Comparison of ENCODE assay signal across 11 cellular contexts in genomic region chr3:75618666-75619305, GRCh38. TPM values are rescaled to one million over a fixed set of nuclear protein-coding genes. Genes with fewer than 3 reads are reported as not detected.
DNase-seq lines count a peak whose midpoint lies in the region; ATAC-seq, FAIRE-seq and TF ChIP-seq lines count a peak whose summit lies in the region.
"Not testable (repeated sequence)": the region's sequence is repeated elsewhere in the genome, so short reads cannot be mapped to it uniquely, and the experiment has no call there.
"Had no signal": no experiment of that assay in that cellular context is flagged by ENCODE, and none has a peak within 500 bp of the region (broad histone marks: within the 10 kb centered on the region; RNA-seq: fewer than 3 reads in every experiment).

No MANE protein-coding gene starts in this region.

- WGBS in H1 (ENCODE audit: extremely low coverage in 1 of 2, insufficient coverage in 1 of 2, insufficient read length in 1 of 2, insufficient replicate concordance in 2 of 2, low coverage in 1 of 2, low lambda C conversion rate in 2 of 2, missing lambda C conversion rate in 1 of 2), 2 experiments, result 1% methylated on average over 19 of the region's 43 CpGs; no CpG with 5 or more reads in 1 of the 2 experiments
- 0 to 6% methylated on average over 11 to 31 of the region's 43 CpGs for WGBS in lower leg skin, 2 donors
- 2 to 8% methylated on average over 16 to 20 of the region's 43 CpGs for WGBS in thyroid gland, 2 donors

- not testable (repeated sequence) for TF ChIP-seq RAD21 in H1 (IDR thresholded peaks at IDR 0.05 in 1 of 2, conservative IDR thresholded peaks at IDR 0.05 in 1 of 2; ENCODE audit: low read depth in 2 of 2, low read length in 2 of 2)

- peak overlapping the region; percentile 65 to 88 for H3K4me2 ChIP-seq in H1 (ENCODE audit: insufficient read depth in 1 of 2, low read depth in 2 of 2, low read length in 2 of 2)

- H2AK5ac ChIP-seq in H1 (ENCODE audit: low read depth, low read length), result not testable (repeated sequence)

- not testable (repeated sequence) for H4K20me1 ChIP-seq in H1 (replicated peaks in 1 of 2; ENCODE audit: control insufficient read depth in 1 of 2, insufficient read depth in 2 of 2, low read length in 2 of 2)

- H3K79me1 ChIP-seq in H1 (ENCODE audit: low read depth, low read length), result not testable (repeated sequence)

- H4K8ac ChIP-seq in H1 (ENCODE audit: extremely low read depth, insufficient read depth, low read length), result not testable (repeated sequence)

- not testable (repeated sequence) for H2BK120ac ChIP-seq in H1 (replicated peaks; ENCODE audit: low read depth, low read length)

- TF ChIP-seq EP300 in H1 (IDR thresholded peaks at IDR 0.05; ENCODE audit: borderline replicate concordance in 1 of 2, low read depth in 2 of 2, low read length in 2 of 2), result not testable (repeated sequence)

- DNase-seq in COLO829 (ENCODE audit: low spot score) (peak; percentile 13), NCI-H128 (lab: John Stamatoyannopoulos, UW; ENCODE audit: unreplicated experiment) (peak; percentile 37), H1 (ENCODE audit: low read depth in 1 of 2, low spot score in 2 of 2) (peak in 1 of 2 experiments; percentile 89), left ventricle myocardium inferior (peak; percentile 73), lower leg skin (ENCODE audit: low spot score in 2 of 2) (peak; percentile 23 to 89), posterior cingulate gyrus (peak; percentile 29 to 93 (median 68)), thyroid gland (peak; percentile 87)

- not testable (repeated sequence) for FAIRE-seq in H1 (lab: Jason Lieb, UNC)

- POLR2A ChIA-PET in H1 (lab: Charles Lee; ENCODE audit: partially characterized antibody), result not testable (repeated sequence)

- H3K4me3 ChIP-seq in H1 (ENCODE audit: extremely low read depth in 1 of 4, insufficient read depth in 2 of 4, low read depth in 3 of 4, low read length in 4 of 4), result peak overlapping the region; percentile 38 to 78 (median 48)
- peak overlapping the region; percentile 68 for H3K4me3 ChIP-seq in left ventricle myocardium inferior
- not testable (repeated sequence) for H3K4me3 ChIP-seq in lower leg skin (ENCODE audit: low read depth, poor library complexity, severe bottlenecking)
- peak overlapping the region; percentile 15 to 55 (median 45) for H3K4me3 ChIP-seq in thyroid gland (replicated peaks in 1 of 3)

- H2BK20ac ChIP-seq in H1 (ENCODE audit: low read length), result not testable (repeated sequence)

- peak; percentile 51; the same call in 2 of the 3 replicates for ATAC-seq in SK-N-SH treated with all-trans-retinoic acid at 6 μM for 48 hours

- intact Hi-C loops in left ventricle myocardium inferior (cut with micrococcal nuclease); lower leg skin (cut with DNase I; ENCODE audit: low total_unique reads); posterior cingulate gyrus (cut with DNase I); thyroid gland (cut with DNase I): not testable (repeated sequence)

- H3K27me3 ChIP-seq in H1 (replicated peaks in 1 of 4; ENCODE audit: control insufficient read depth in 3 of 4, extremely low read depth in 1 of 4, insufficient read depth in 3 of 4, low read length in 3 of 4); thyroid gland: not testable (repeated sequence)
- peaks cover 26% of the 10 kb centered on the region for H3K27me3 ChIP-seq in left ventricle myocardium inferior (ENCODE audit: low read depth)

- not testable (repeated sequence) for H4K91ac ChIP-seq in H1 (replicated peaks; ENCODE audit: insufficient read length, low read length)

- not testable (repeated sequence) for H3K79me2 ChIP-seq in H1 (ENCODE audit: control insufficient read depth in 1 of 2, insufficient read depth in 2 of 2, low read length in 2 of 2)

- H3K56ac ChIP-seq in H1 (replicated peaks; ENCODE audit: insufficient read length, low read depth, low read length), result not testable (repeated sequence)

- H3K14ac ChIP-seq in H1 (ENCODE audit: insufficient read length), result not testable (repeated sequence)

- H3K4ac ChIP-seq in H1 (replicated peaks; ENCODE audit: insufficient read length, low read depth, low read length), result not testable (repeated sequence)

- not testable (repeated sequence) for H2BK15ac ChIP-seq in H1 (ENCODE audit: low read length)

- not testable (repeated sequence) for H3K18ac ChIP-seq in H1 (ENCODE audit: extremely low read depth, low read length)

- CTCF ChIA-PET in H1 (lab: Charles Lee; ENCODE audit: partially characterized antibody), result interaction anchor here (0.7 to 4.9 kb wide), 3 partner anchors 12 to 15 kb away, joined by 3 to 25 read pairs (median 5); no protein-coding TSS in a partner anchor

- not testable (repeated sequence) for H3K4me1 ChIP-seq in H1 (replicated peaks in 1 of 4; ENCODE audit: control insufficient read depth in 3 of 4, insufficient read depth in 4 of 4, low read length in 3 of 4); thyroid gland
- peaks cover 12% of the 10 kb centered on the region for H3K4me1 ChIP-seq in left ventricle myocardium inferior

- H4K5ac ChIP-seq in H1 (ENCODE audit: insufficient read length, low read depth, low read length), result not testable (repeated sequence)

- not testable (repeated sequence) for H2AFZ ChIP-seq in H1 (ENCODE audit: low read length)

- not testable (repeated sequence) for TF ChIP-seq CTCF in H1 (IDR thresholded peaks at IDR 0.05; ENCODE audit: control extremely low read depth in 1 of 3, insufficient read depth in 1 of 3, low read depth in 1 of 3, low read length in 3 of 3); left ventricle myocardium inferior (IDR thresholded peaks at IDR 0.05; ENCODE audit: borderline replicate concordance); lower leg skin (IDR thresholded peaks at IDR 0.05); thyroid gland (IDR thresholded peaks at IDR 0.05)

- H3K9me3 ChIP-seq in H1 (ENCODE audit: insufficient read depth in 2 of 2, low read depth in 1 of 2, low read length in 1 of 2); left ventricle myocardium inferior (replicated peaks); thyroid gland: not testable (repeated sequence)

- H3K23me2 ChIP-seq in H1 (ENCODE audit: low read depth, low read length), result not testable (repeated sequence)

- H3K27ac ChIP-seq in H1 (ENCODE audit: low read depth, low read length); left ventricle myocardium inferior (replicated peaks); thyroid gland: not testable (repeated sequence)

- H2BK5ac ChIP-seq in H1 (ENCODE audit: low read depth, low read length), result not testable (repeated sequence)

- H3K36me3 ChIP-seq in H1 (ENCODE audit: control insufficient read depth in 2 of 4, insufficient read depth in 4 of 4, low read length in 3 of 4); left ventricle myocardium inferior; thyroid gland: not testable (repeated sequence)

- H3K23ac ChIP-seq in H1 (ENCODE audit: insufficient read length), result not testable (repeated sequence)

- H2BK12ac ChIP-seq in H1 (ENCODE audit: low read depth, low read length), result not testable (repeated sequence)

- not testable (repeated sequence) for TF ChIP-seq POLR2A in H1 (IDR thresholded peaks at IDR 0.05; ENCODE audit: control extremely low read depth in 1 of 2, low read depth in 2 of 2, low read length in 2 of 2); lower leg skin (IDR thresholded peaks at IDR 0.05); thyroid gland (IDR thresholded peaks at IDR 0.05)

- H3K9ac ChIP-seq in H1 (replicated peaks in 1 of 4; ENCODE audit: extremely low read depth in 1 of 4, low read depth in 3 of 4, low read length in 3 of 4), result not testable (repeated sequence)

TF ChIP-seq in H1, 55 proteins besides CTCF, POLR2A, EP300 and RAD21:
- peak; percentile 13 for TF ChIP-seq ASH2L (IDR thresholded peaks at IDR 0.05; ENCODE audit: low read length)

RNA-seq across cellular contexts. Expression of gene FRG2C, which starts 45.3 kb away (rescaled TPM):
- not detected in 2 replicates for total RNA-seq in H1 (2021; fragmentation: NEBNext Ultra II Directional; extraction: Animal tissue kit (Norgen Biotek cat#: 25700))
- polyA plus RNA-seq in H1 (2011; rRNA removed), result 0.05 TPM in 1 of 2 replicates, not detected in the other
- polyA plus RNA-seq in H1 (2011; cell fraction: cytosol; rRNA removed), result 0.04 TPM
- polyA plus RNA-seq in H1 (2011; cell fraction: nucleus; rRNA removed), result not detected
- polyA plus RNA-seq in H1 (2012, experiment 1 of 2), result 0.08 TPM in 2 of 4 replicates, not detected in the others
- not detected for polyA plus RNA-seq in H1 (2012, experiment 2 of 2)
- polyA plus RNA-seq in H1 (2013, experiment 1 of 2), result 0.10 TPM
- polyA plus RNA-seq in H1 (2013, experiment 2 of 2), result 0.09 TPM
- not detected in 2 replicates for polyA minus RNA-seq in H1 (2011; rRNA and poly(A)+ RNA removed)
- not detected for polyA minus RNA-seq in H1 (2011; cell fraction: cytosol; rRNA and poly(A)+ RNA removed)
- 0.40 TPM for polyA minus RNA-seq in H1 (2011; cell fraction: nucleus; rRNA and poly(A)+ RNA removed)
- total RNA-seq in left ventricle myocardium inferior, result not detected
- total RNA-seq in lower leg skin, result not detected
- not detected for total RNA-seq in thyroid gland
- total RNA-seq: activated CD8-positive, alpha-beta T cell treated with anti-CD3 and anti-CD28 coated beads, Interleukin-2, amount 10 ng/mL, durations not matched to agents 7 days and 5 days; K562 had no signal
- polyA plus RNA-seq: CD14-positive monocyte had no signal
